In genomic region chr10:49592726-49593563, GRCh38 we compare ENCODE assay signal across 8 cellular contexts. TPM values are rescaled to one million over a fixed set of nuclear protein-coding genes. Genes with fewer than 3 reads are reported as not detected.
DNase-seq lines count a peak whose midpoint lies in the region; ATAC-seq and TF ChIP-seq lines count a peak whose summit lies in the region.

No MANE protein-coding gene starts in this region.

- POLR2A ChIA-PET in Caco-2 (lab: Charles Lee) (no interaction called here), T-cell (lab: Charles Lee) (no interaction called here)

- WGBS in hepatocyte (ENCODE audit: low lambda C conversion rate, missing lambda C conversion rate), result 55% methylated on average over 9 of the region's 9 CpGs
- 42 to 48% (median 47%) methylated on average over 9 of the region's 9 CpGs for WGBS in spleen, 5 donors

- CTCF ChIA-PET in Caco-2 (lab: Charles Lee) (interaction anchor here (0.5 to 1.5 kb wide), 15 partner anchors 17 to 642 kb away, joined by 3 to 5 read pairs (median 3); partner anchors contain the start of gene ERCC6), T-cell (lab: Charles Lee) (interaction anchor here in 1 of 2 donors (0.6 to 1.4 kb wide), 2 partner anchors 9 to 682 kb away, joined by 3 to 6 read pairs; no protein-coding TSS in a partner anchor)

- peaks cover 4% of the 10 kb centered on the region for H3K36me3 Mint-ChIP-seq in Caco-2 (ENCODE audit: insufficient read depth, unreplicated experiment)
- no peaks in the 10 kb centered on the region for H3K36me3 Mint-ChIP-seq in T-cell

- H3K9me3 Mint-ChIP-seq in Caco-2 (ENCODE audit: unreplicated experiment), result no peaks in the 10 kb centered on the region
- H3K9me3 Mint-ChIP-seq in T-cell, result peaks cover 2 to 5% (median 3%) of the 10 kb centered on the region in 3 donors

- peak; percentile 81 for ATAC-seq in GM19372 (IDR thresholded peaks at IDR 0.05; ENCODE audit: low read depth, unreplicated experiment)
- ATAC-seq in T-cell (replicated peaks in 1 of 4), result peak; percentile 49 to 63 (median 56)
- ATAC-seq in GM21423 (IDR thresholded peaks at IDR 0.05; ENCODE audit: unreplicated experiment), result no peak

- no peaks in the 10 kb centered on the region for H3K27me3 Mint-ChIP-seq in Caco-2 (ENCODE audit: insufficient read depth, unreplicated experiment)
- peaks cover 27 to 28% of the 10 kb centered on the region in 2 donors for H3K27me3 Mint-ChIP-seq in T-cell

- intact Hi-C loops in Caco-2 (cut with micrococcal nuclease; ENCODE audit: unreplicated experiment), result loop anchor here (1.0 to 10.0 kb wide), 3 partner anchors 54 to 682 kb away; partner anchors contain the start of gene ERCC6
- intact Hi-C loops in spleen (cut with DNase I; ENCODE audit: low total_unique reads), result no loop called here

- H4K20me1 ChIP-seq in hepatocyte (ENCODE audit: insufficient read depth, poor library complexity, severe bottlenecking), result no peaks in the 10 kb centered on the region

- H3K4me1 ChIP-seq in Caco-2, result no peaks in the 10 kb centered on the region
- no peaks in the 10 kb centered on the region for H3K4me1 ChIP-seq in hepatocyte (ENCODE audit: insufficient read depth)
- no peaks in the 10 kb centered on the region for H3K4me1 ChIP-seq in spleen

- DNase-seq in Caco-2 (peak; percentile 82 to 87), Kasumi-1 (lab: John Stamatoyannopoulos, UW) (peak; percentile 85 to 88), T-cell (peak in 29 of 34 experiments; percentile 12 to 51 (median 33)), astrocyte of the hippocampus (ENCODE audit: low read depth, low spot score) (peak; percentile 77), hepatocyte (ENCODE audit: low spot score) (peak; percentile 80), spleen (no peak)

- TF ChIP-seq POLR2A in spleen (IDR thresholded peaks at IDR 0.05), result no peak

- H3K27ac ChIP-seq in hepatocyte (no peak overlapping the region), spleen (no peak overlapping the region)

- no peak overlapping the region for H3K4me3 Mint-ChIP-seq in Caco-2 (ENCODE audit: unreplicated experiment)
- no peak overlapping the region for H3K4me3 Mint-ChIP-seq in T-cell

- H2AFZ ChIP-seq in hepatocyte, result no peak overlapping the region

- H3K9me3 ChIP-seq in Caco-2 (peaks cover 6% of the 10 kb centered on the region), hepatocyte (ENCODE audit: low read depth) (no peaks in the 10 kb centered on the region), spleen (peaks cover 0 to 9% (median 6%) of the 10 kb centered on the region in 8 donors)

- no peak overlapping the region for H3K4me2 ChIP-seq in hepatocyte

- H3K27ac Mint-ChIP-seq in Caco-2 (ENCODE audit: unreplicated experiment), result no peak overlapping the region
- no peak overlapping the region for H3K27ac Mint-ChIP-seq in T-cell

- H3K4me1 Mint-ChIP-seq in Caco-2 (ENCODE audit: low read depth, unreplicated experiment), result no peaks in the 10 kb centered on the region
- H3K4me1 Mint-ChIP-seq in T-cell, result peaks cover 3 to 6% (median 5%) of the 10 kb centered on the region in 3 donors

- H3K27me3 ChIP-seq in Caco-2 (replicated peaks; ENCODE audit: control insufficient read depth, insufficient read depth, low read length) (no peaks in the 10 kb centered on the region), hepatocyte (no peaks in the 10 kb centered on the region), spleen (replicated peaks in 1 of 7) (peaks cover 0 to 42% (median 0%) of the 10 kb centered on the region in 7 donors)

- no peaks in the 10 kb centered on the region for H3K79me2 ChIP-seq in hepatocyte

- H3K4me3 ChIP-seq in Caco-2 (ENCODE audit: low read depth, low read length), result no peak overlapping the region
- H3K4me3 ChIP-seq in hepatocyte, result no peak overlapping the region
- no peak overlapping the region for H3K4me3 ChIP-seq in spleen

- no TSS peak for BruUV-seq in Caco-2 (replicated peaks; lab: Mats Ljungman, UMichigan)

- TF ChIP-seq CTCF in Caco-2 (IDR thresholded peaks at IDR 0.05; ENCODE audit: insufficient read depth in 1 of 2, low read depth in 1 of 2, low read length in 1 of 2, severe bottlenecking in 1 of 2, unreplicated experiment in 1 of 2) (peak; percentile 97 to 99), hepatocyte (IDR thresholded peaks at IDR 0.05; ENCODE audit: poor library complexity) (peak; percentile 82), spleen (IDR thresholded peaks at IDR 0.05 in 8 of 11, conservative IDR thresholded peaks at IDR 0.05 in 3 of 11) (peak; percentile 57 to 93 (median 88))

- H3K36me3 ChIP-seq in Caco-2 (ENCODE audit: control insufficient read depth, insufficient read depth, low read length) (no peaks in the 10 kb centered on the region), hepatocyte (replicated peaks; ENCODE audit: insufficient read depth, low read depth) (no peaks in the 10 kb centered on the region), spleen (no peaks in the 10 kb centered on the region)

- H3K9me2 ChIP-seq in hepatocyte (replicated peaks; ENCODE audit: insufficient read depth), result no peaks in the 10 kb centered on the region

RNA-seq across cellular contexts. Expression of gene SLC18A3, which starts 17.2 kb away (rescaled TPM):
- total RNA-seq in Caco-2 (2022), result not detected in 2 replicates
- total RNA-seq in T-cell, result not detected
- 1.1 and 1.4 TPM in 2 replicates for total RNA-seq in hepatocyte
- polyA plus RNA-seq in hepatocyte, result 4.3 and 8.1 TPM in 2 replicates
- total RNA-seq in spleen, result not detected
- not detected for polyA plus RNA-seq in spleen

RNA-seq across cellular contexts. Expression of gene CHAT, which starts 20.9 kb away (rescaled TPM):
- total RNA-seq in Caco-2 (2022) (0.18 and 0.32 TPM in 2 replicates), T-cell (not detected), hepatocyte (0.27 TPM in 1 of 2 replicates, not detected in the other), spleen (not detected)
- polyA plus RNA-seq in hepatocyte (0.88 TPM in 1 of 2 replicates, not detected in the other), spleen (not detected)

RNA-seq across cellular contexts. Expression of gene ERCC6, which starts 54.0 kb away (rescaled TPM):
- 30.2 and 32.0 TPM in 2 replicates for total RNA-seq in Caco-2 (2022)
- total RNA-seq in T-cell, result 10 to 100 TPM; 34.6 to 40.7 (median 39.1) TPM
- 15.6 and 16.5 TPM in 2 replicates for total RNA-seq in hepatocyte
- polyA plus RNA-seq in hepatocyte, result 6.9 and 7.3 TPM in 2 replicates
- total RNA-seq in spleen, result 10 to 100 TPM; 20.0 to 32.7 (median 26.5) TPM
- polyA plus RNA-seq in spleen, result 1 to 10 TPM; 2.7 to 3.9 (median 3.8) TPM
